Comparison of ENCODE assay signal across 1 cellular context in genomic region chr15:75199347-75199976, GRCh38.
TF ChIP-seq lines count a peak whose summit lies in the region.

No MANE protein-coding gene starts in this region.

TF ChIP-seq in HepG2, 621 proteins besides CTCF, POLR2A, EP300 and RAD21:
- no peak for TF ChIP-seq TCF7L2 (IDR thresholded peaks at IDR 0.05; ENCODE audit: low read depth, low read length)
- TF ChIP-seq ZNF124 (CRISPR knock-in tag; IDR thresholded peaks at IDR 0.05) = no peak
- TF ChIP-seq SOX6 (IDR thresholded peaks at IDR 0.05) = no peak
- 0 out of 2 replicates have a peak, but pooled peaks have one; percentile 5 for TF ChIP-seq SOX6 (CRISPR knock-in tag; IDR thresholded peaks at IDR 0.05)
- TF ChIP-seq, protein P1, sequence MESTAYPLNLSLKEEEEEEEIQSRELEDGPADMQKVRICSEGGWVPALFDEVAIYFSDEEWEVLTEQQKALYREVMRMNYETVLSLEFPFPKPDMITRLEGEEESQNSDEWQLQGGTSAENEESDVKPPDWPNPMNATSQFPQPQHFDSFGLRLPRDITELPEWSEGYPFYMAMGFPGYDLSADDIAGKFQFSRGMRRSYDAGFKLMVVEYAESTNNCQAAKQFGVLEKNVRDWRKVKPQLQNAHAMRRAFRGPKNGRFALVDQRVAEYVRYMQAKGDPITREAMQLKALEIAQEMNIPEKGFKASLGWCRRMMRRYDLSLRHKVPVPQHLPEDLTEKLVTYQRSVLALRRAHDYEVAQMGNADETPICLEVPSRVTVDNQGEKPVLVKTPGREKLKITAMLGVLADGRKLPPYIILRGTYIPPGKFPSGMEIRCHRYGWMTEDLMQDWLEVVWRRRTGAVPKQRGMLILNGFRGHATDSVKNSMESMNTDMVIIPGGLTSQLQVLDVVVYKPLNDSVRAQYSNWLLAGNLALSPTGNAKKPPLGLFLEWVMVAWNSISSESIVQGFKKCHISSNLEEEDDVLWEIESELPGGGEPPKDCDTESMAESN (CRISPR knock-in tag; conservative IDR thresholded peaks at IDR 0.05) = no peak
- TF ChIP-seq ZXDC (CRISPR knock-in tag; IDR thresholded peaks at IDR 0.05) = no peak
- TF ChIP-seq, protein P2, sequence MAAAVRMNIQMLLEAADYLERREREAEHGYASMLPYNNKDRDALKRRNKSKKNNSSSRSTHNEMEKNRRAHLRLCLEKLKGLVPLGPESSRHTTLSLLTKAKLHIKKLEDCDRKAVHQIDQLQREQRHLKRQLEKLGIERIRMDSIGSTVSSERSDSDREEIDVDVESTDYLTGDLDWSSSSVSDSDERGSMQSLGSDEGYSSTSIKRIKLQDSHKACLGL (CRISPR knock-in tag; IDR thresholded peaks at IDR 0.05) = no peak
- no peak for TF ChIP-seq RBM39 (IDR thresholded peaks at IDR 0.05; ENCODE audit: low read depth, low read length, poor library complexity, severe bottlenecking)
- TF ChIP-seq BCL6 (CRISPR knock-in tag; IDR thresholded peaks at IDR 0.05) = no peak
- TF ChIP-seq ZMYM3 (CRISPR knock-in tag; IDR thresholded peaks at IDR 0.05) = peak; percentile 9; the same call in 1 of the 2 replicates
- TF ChIP-seq, protein P3, sequence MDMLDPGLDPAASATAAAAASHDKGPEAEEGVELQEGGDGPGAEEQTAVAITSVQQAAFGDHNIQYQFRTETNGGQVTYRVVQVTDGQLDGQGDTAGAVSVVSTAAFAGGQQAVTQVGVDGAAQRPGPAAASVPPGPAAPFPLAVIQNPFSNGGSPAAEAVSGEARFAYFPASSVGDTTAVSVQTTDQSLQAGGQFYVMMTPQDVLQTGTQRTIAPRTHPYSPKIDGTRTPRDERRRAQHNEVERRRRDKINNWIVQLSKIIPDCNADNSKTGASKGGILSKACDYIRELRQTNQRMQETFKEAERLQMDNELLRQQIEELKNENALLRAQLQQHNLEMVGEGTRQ (IDR thresholded peaks at IDR 0.05; ENCODE audit: low read depth, low read length) = no peak
- TF ChIP-seq, protein P3 (CRISPR knock-in tag; IDR thresholded peaks at IDR 0.05; ENCODE audit: borderline replicate concordance) = no peak
- TF ChIP-seq ZNF768 (CRISPR knock-in tag; IDR thresholded peaks at IDR 0.05) = peak; percentile 96
- TF ChIP-seq SOX13 (IDR thresholded peaks at IDR 0.05) = no peak
- no peak for TF ChIP-seq SOX13 (CRISPR knock-in tag; conservative IDR thresholded peaks at IDR 0.05 in 1 of 2, IDR thresholded peaks at IDR 0.05 in 1 of 2)
- TF ChIP-seq ZNF180 (CRISPR knock-in tag; IDR thresholded peaks at IDR 0.05; ENCODE audit: borderline replicate concordance, low read depth) = no peak
- no peak for TF ChIP-seq ZNF891 (CRISPR knock-in tag; IDR thresholded peaks at IDR 0.05)
- TF ChIP-seq ZNF614 (CRISPR knock-in tag; IDR thresholded peaks at IDR 0.05; ENCODE audit: borderline replicate concordance) = no peak
- no peak for TF ChIP-seq KLF12 (CRISPR knock-in tag; IDR thresholded peaks at IDR 0.05; ENCODE audit: borderline replicate concordance)
TF ChIP-seq in HepG2: peak in this region for 3.
